32 cellular contexts compared by ENCODE assay signal in the genomic region with DNA sequence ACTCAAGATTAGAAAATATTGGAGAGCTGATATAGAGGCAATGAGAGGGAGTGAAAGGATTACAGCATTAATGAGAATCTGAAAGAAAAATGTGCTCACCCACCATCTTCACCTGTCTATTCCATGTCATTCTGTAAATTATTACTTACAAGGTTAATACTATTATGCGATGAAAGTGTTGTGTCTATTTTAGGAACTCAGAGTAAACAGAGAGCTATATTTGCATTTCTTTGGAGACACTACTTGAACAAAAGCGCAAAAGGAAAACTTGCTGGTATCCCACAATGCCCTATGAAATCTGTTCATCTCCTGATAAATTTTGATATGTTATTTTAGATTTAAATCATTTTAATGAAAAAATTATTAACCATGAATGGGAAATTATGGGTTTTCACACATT.
"Had no signal": no experiment of that assay in that cellular context is flagged by ENCODE, and none has a peak within 500 bp of the region (broad histone marks: within the 10 kb centered on the region; RNA-seq: fewer than 3 reads in every experiment).

No MANE protein-coding gene starts in this region.

- DNase-seq: activated CD4-positive, alpha-beta T cell treated with anti-CD3 and anti-CD28 coated beads for 48 hours; activated CD4-positive, alpha-beta T cell treated with anti-CD3 and anti-CD28 coated beads, Interleukin-2, amount 50 U/mL, for 4 hours; activated CD4-positive, CD25-positive, alpha-beta regulatory T cell treated with anti-CD3 and anti-CD28 coated beads, Interleukin-2, amount 50 U/mL, for 72 hours; activated CD8-positive, alpha-beta T cell treated with anti-CD3 and anti-CD28 coated beads, Interleukin-2, amount 10 ng/mL, durations not matched to agents 7 days and 5 days; activated effector memory CD4-positive, alpha-beta T cell treated with anti-CD3 and anti-CD28 coated beads, Interleukin-2, amount 50 U/mL, for 16 hours; activated naive CD4-positive, alpha-beta T cell; activated T-cell treated with anti-CD3 and anti-CD28 coated beads, Interleukin-2, amount 50 U/mL, for 48 hours; amygdala; body of pancreas; cerebellar nuclear complex; MM.1S; MV-4-11; NCI-H1092; NCI-H1436 treated with DMSO at 0.1 percent for 48 hours; NCI-H1694 treated with DMSO at 0.1 percent for 48 hours; NCI-H2029; NCI-H345; NCI-H524 treated with DMSO at 0.1 percent for 48 hours; RPMI8226; SHP77 treated with DMSO at 0.1 percent for 48 hours; SK-N-SH had no signal

- FAIRE-seq: TTC549 had no signal

- H3K27me3 Mint-ChIP-seq: activated T-helper 17 cell treated with anti-CD3 and anti-CD28 coated beads, Interleukin-2, amount 50 U/mL, for 72 hours had no signal

- H3K27me3 ChIP-seq: ascending aorta, body of pancreas, breast epithelium, SJSA1 had no signal

- H3K27ac ChIP-seq: ascending aorta, body of pancreas, breast epithelium, KMS-11, SJSA1 had no signal

- H3K27ac Mint-ChIP-seq: activated CD8-positive, alpha-beta T cell treated with anti-CD3 and anti-CD28 coated beads, Interleukin-2, amount 10 ng/mL, durations not matched to agents 7 days and 5 days; T-helper 1 cell treated with Interleukin-12 subunit alpha and Interleukin-12 subunit beta and Interleukin-4 antibody, amounts not matched to agents 30 μg/mL and 1 μg/mL, for 36 hours; T-helper 2 cell treated with Interferon-gamma antibody and Interleukin-4, amounts not matched to agents 5 μg/mL and 100 μg/mL, for 36 hours; WTC11 had no signal

- ATAC-seq: activated CD8-positive, alpha-beta T cell treated with anti-CD3 and anti-CD28 coated beads, Interleukin-2, amount 10 ng/mL, durations not matched to agents 7 days and 5 days; activated naive CD4-positive, alpha-beta T cell treated with anti-CD3 and anti-CD28 coated beads, Interleukin-2, amount 50 U/mL, for 72 hours; activated T-helper 17 cell treated with anti-CD3 and anti-CD28 coated beads, Interleukin-2, amount 50 U/mL, for 72 hours; body of pancreas; Panc1; WTC11 had no signal

- H3K36me3 Mint-ChIP-seq: WTC11 had no signal

- H3K4me3 ChIP-seq: ascending aorta, body of pancreas, breast epithelium, SJSA1 had no signal

- H3K9me3 ChIP-seq: ascending aorta, body of pancreas, breast epithelium, SJSA1, SK-N-SH had no signal

- H3K9me3 Mint-ChIP-seq: activated naive CD4-positive, alpha-beta T cell treated with anti-CD3 and anti-CD28 coated beads, Interleukin-2, amount 50 U/mL, for 72 hours; activated T-helper 17 cell treated with anti-CD3 and anti-CD28 coated beads, Interleukin-2, amount 50 U/mL, for 72 hours; T-helper 1 cell treated with Interleukin-12 subunit alpha and Interleukin-12 subunit beta and Interleukin-4 antibody, amounts not matched to agents 30 μg/mL and 1 μg/mL, for 36 hours; T-helper 2 cell treated with Interferon-gamma antibody and Interleukin-4, amounts not matched to agents 5 μg/mL and 100 μg/mL, for 36 hours; WTC11 had no signal

- H3K4me1 ChIP-seq: ascending aorta, body of pancreas, breast epithelium, SJSA1 had no signal

- H3K4me2 ChIP-seq: KMS-11, SK-N-SH had no signal

- H3K9ac ChIP-seq: KMS-11, SK-N-SH had no signal

- H3K4me1 Mint-ChIP-seq: activated T-helper 17 cell treated with anti-CD3 and anti-CD28 coated beads, Interleukin-2, amount 50 U/mL, for 72 hours; WTC11 had no signal

- H3K36me3 ChIP-seq: breast epithelium had no signal

- H3K4me3 Mint-ChIP-seq: activated CD8-positive, alpha-beta T cell treated with anti-CD3 and anti-CD28 coated beads, Interleukin-2, amount 10 ng/mL, durations not matched to agents 7 days and 5 days; activated T-helper 17 cell treated with anti-CD3 and anti-CD28 coated beads, Interleukin-2, amount 50 U/mL, for 72 hours; T-helper 1 cell treated with Interleukin-12 subunit alpha and Interleukin-12 subunit beta and Interleukin-4 antibody, amounts not matched to agents 30 μg/mL and 1 μg/mL, for 36 hours; T-helper 2 cell treated with Interferon-gamma antibody and Interleukin-4, amounts not matched to agents 5 μg/mL and 100 μg/mL, for 36 hours; WTC11 had no signal
